In the genomic region with DNA sequence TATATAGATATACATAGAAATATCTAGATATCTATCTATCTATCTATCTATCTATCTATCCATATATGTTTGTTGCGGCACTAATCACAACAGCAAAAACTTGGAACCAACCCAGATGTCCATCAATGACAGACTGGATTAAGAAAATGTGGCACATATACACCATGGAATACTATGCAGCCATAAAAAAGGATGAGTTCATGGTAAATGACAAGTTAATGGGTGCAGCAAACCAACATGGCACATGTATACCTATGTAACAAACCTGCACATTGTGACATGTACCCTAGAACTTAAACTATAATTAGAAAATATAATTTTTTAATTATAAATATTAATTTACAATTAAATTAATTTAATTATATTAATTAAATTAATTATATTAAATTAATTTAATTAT, we compare ENCODE assay signal across 2 cellular contexts. TPM values are rescaled to one million over a fixed set of nuclear protein-coding genes. Genes with fewer than 3 reads are reported as not detected.
"Had no signal": no experiment of that assay in that cellular context is flagged by ENCODE, and none has a peak within 500 bp of the region (broad histone marks: within the 10 kb centered on the region; RNA-seq: fewer than 3 reads in every experiment).

No MANE protein-coding gene starts in this region.

RNA-seq across cellular contexts. Expression of gene PDHA2, which starts 29.5 kb away (rescaled TPM):
- total RNA-seq: G401, GM12878 had no signal
- polyA plus RNA-seq: GM12878 had no signal
